ENCODE assay signal across 8 cellular contexts in the genomic region with DNA sequence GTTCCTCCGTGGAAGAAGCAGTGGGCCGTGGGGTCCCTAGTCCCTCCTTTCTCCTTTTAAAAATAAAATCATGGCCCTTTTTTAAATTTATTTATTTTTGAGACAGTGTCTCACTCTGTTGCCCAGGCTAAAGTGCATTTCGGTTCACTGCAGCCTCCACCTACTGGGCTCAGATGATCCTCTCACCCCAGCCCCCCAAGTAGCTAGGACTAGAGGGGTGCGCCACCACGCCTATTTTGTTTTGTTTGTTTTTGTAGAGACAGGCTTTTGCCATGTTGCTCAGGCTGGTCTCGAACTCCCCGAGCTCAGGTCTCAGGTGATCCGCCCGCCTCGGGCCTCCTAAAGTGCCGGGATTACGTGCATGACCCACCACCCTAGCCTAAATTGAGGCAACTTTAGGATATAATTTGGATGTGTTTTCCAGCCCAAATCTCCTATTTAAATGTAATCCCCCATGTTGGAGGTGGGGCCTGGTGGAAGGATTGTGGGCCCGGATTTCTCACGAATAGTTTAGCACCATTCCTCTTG. TPM values are rescaled to one million over a fixed set of nuclear protein-coding genes. Genes with fewer than 3 reads are reported as not detected.
DNase-seq lines count a peak whose midpoint lies in the region; ATAC-seq, FAIRE-seq and TF ChIP-seq lines count a peak whose summit lies in the region.

No MANE protein-coding gene starts in this region.

- no peak for TF ChIP-seq EP300 in tibial nerve (IDR thresholded peaks at IDR 0.05)

- WGBS in tibial nerve, 2 donors = 20 to 26% methylated on average over 14 of the region's 14 CpGs

- no peak for TF ChIP-seq CTCF in kidney (IDR thresholded peaks at IDR 0.05; ENCODE audit: borderline replicate concordance, extremely low read depth, insufficient read depth)
- no peak for TF ChIP-seq CTCF in tibial nerve (IDR thresholded peaks at IDR 0.05)

- H3K27me3 ChIP-seq in tibial nerve = no peaks in the 10 kb centered on the region

- H3K4me1 ChIP-seq in kidney (ENCODE audit: control insufficient read depth in 1 of 2, insufficient read depth in 1 of 2, low read depth in 1 of 2, low read length in 2 of 2) (peaks cover 0 to 6% of the 10 kb centered on the region in 2 donors), tibial nerve (peaks cover 0 to 22% (median 8%) of the 10 kb centered on the region in 4 donors)

- no peak for FAIRE-seq in kidney (lab: Jason Lieb, UNC)

- peak overlapping the region; percentile 97 for H3K27ac Mint-ChIP-seq in activated naive CD4-positive, alpha-beta T cell treated with anti-CD3 and anti-CD28 coated beads, Interleukin-2, amount 50 U/mL, for 24 hours
- peak overlapping the region; percentile 97 for H3K27ac Mint-ChIP-seq in activated T-helper 17 cell treated with anti-CD3 and anti-CD28 coated beads, Interleukin-2, amount 50 U/mL, for 72 hours

- peak overlapping the region; percentile 75 to 94 for H3K9ac ChIP-seq in kidney (ENCODE audit: low read length in 2 of 2)

- peaks cover 33% of the 10 kb centered on the region for H3K4me1 Mint-ChIP-seq in activated naive CD4-positive, alpha-beta T cell treated with anti-CD3 and anti-CD28 coated beads, Interleukin-2, amount 50 U/mL, for 24 hours
- H3K4me1 Mint-ChIP-seq in activated T-helper 17 cell treated with anti-CD3 and anti-CD28 coated beads, Interleukin-2, amount 50 U/mL, for 72 hours = peaks cover 9% of the 10 kb centered on the region

- H3K4me3 ChIP-seq in kidney (ENCODE audit: low read length in 2 of 2) = peak overlapping the region; percentile 87 to 99
- H3K4me3 ChIP-seq in tibial nerve = peak overlapping the region; percentile 57 to 87 (median 81)

- H3K27ac ChIP-seq in kidney (ENCODE audit: low read depth in 2 of 2, low read length in 2 of 2) (peak overlapping the region in 1 of 2 donors; percentile 86), tibial nerve (peak overlapping the region; percentile 60 to 88 (median 71))

- H3K27me3 Mint-ChIP-seq in activated naive CD4-positive, alpha-beta T cell treated with anti-CD3 and anti-CD28 coated beads, Interleukin-2, amount 50 U/mL, for 24 hours = no peaks in the 10 kb centered on the region
- no peaks in the 10 kb centered on the region for H3K27me3 Mint-ChIP-seq in activated T-helper 17 cell treated with anti-CD3 and anti-CD28 coated beads, Interleukin-2, amount 50 U/mL, for 72 hours

- H3K36me3 ChIP-seq in kidney (ENCODE audit: control insufficient read depth in 1 of 2, insufficient read depth in 2 of 2, low read length in 2 of 2) (no peaks in the 10 kb centered on the region), tibial nerve (no peaks in the 10 kb centered on the region)

- intact Hi-C loops in kidney (cut with DNase I) = no loop called here

- H3K9me3 Mint-ChIP-seq in activated naive CD4-positive, alpha-beta T cell treated with anti-CD3 and anti-CD28 coated beads, Interleukin-2, amount 50 U/mL, for 24 hours = no peaks in the 10 kb centered on the region
- H3K9me3 Mint-ChIP-seq in activated T-helper 17 cell treated with anti-CD3 and anti-CD28 coated beads, Interleukin-2, amount 50 U/mL, for 72 hours = no peaks in the 10 kb centered on the region

- ATAC-seq in activated T-helper 17 cell treated with anti-CD3 and anti-CD28 coated beads, Interleukin-2, amount 50 U/mL, for 72 hours (replicated peaks) = no peak
- no peak for ATAC-seq in GM18861 (IDR thresholded peaks at IDR 0.05; ENCODE audit: unreplicated experiment)

- H3K36me3 Mint-ChIP-seq in activated naive CD4-positive, alpha-beta T cell treated with anti-CD3 and anti-CD28 coated beads, Interleukin-2, amount 50 U/mL, for 24 hours = peaks cover 20% of the 10 kb centered on the region
- H3K36me3 Mint-ChIP-seq in activated T-helper 17 cell treated with anti-CD3 and anti-CD28 coated beads, Interleukin-2, amount 50 U/mL, for 72 hours (ENCODE audit: low read depth) = peaks cover 28% of the 10 kb centered on the region

- H3K9me3 ChIP-seq in kidney (ENCODE audit: control insufficient read depth in 1 of 2, low read length in 2 of 2) (no peaks in the 10 kb centered on the region), tibial nerve (no peaks in the 10 kb centered on the region)

- TF ChIP-seq POLR2A in tibial nerve (IDR thresholded peaks at IDR 0.05) = no peak

- DNase-seq in activated naive CD4-positive, alpha-beta T cell treated with anti-CD3 and anti-CD28 coated beads, Interleukin-2, amount 50 U/mL, for 16 hours = no peak
- DNase-seq in kidney = no peak
- DNase-seq in tibial nerve (ENCODE audit: low spot score in 2 of 2) = no peak
- DNase-seq in stimulated activated CD4-positive, alpha-beta T cell treated with anti-CD3 and anti-CD28 coated beads, Interleukin-2, amount 100 ng/mL, for 24 hours = no peak
- no peak for DNase-seq in NCI-H2196 (lab: John Stamatoyannopoulos, UW; ENCODE audit: unreplicated experiment)

- H3K4me3 Mint-ChIP-seq in activated naive CD4-positive, alpha-beta T cell treated with anti-CD3 and anti-CD28 coated beads, Interleukin-2, amount 50 U/mL, for 24 hours = peak overlapping the region; percentile 97
- H3K4me3 Mint-ChIP-seq in activated T-helper 17 cell treated with anti-CD3 and anti-CD28 coated beads, Interleukin-2, amount 50 U/mL, for 72 hours = peak overlapping the region; percentile 94

RNA-seq across cellular contexts. Expression of gene ZNF736, which starts 0.8 kb away (rescaled TPM):
- 10 to 100 TPM; 22.8 to 23.7 TPM for total RNA-seq in activated T-helper 17 cell treated with anti-CD3 and anti-CD28 coated beads, Interleukin-2, amount 50 U/mL, for 72 hours
- total RNA-seq in kidney (24.5 TPM), tibial nerve (10 to 100 TPM in 3 of 4 donors, 1 to 10 TPM in 1; 7.6 to 22.8 (median 16.5) TPM)
- 3.9 TPM for polyA plus RNA-seq in kidney (ENCODE audit: insufficient read depth, low read depth, low replicate concordance)
